Comparison of ENCODE assay signal across 22 cellular contexts in genomic region chr21:16570196-16570595, GRCh38.
DNase-seq lines count a peak whose midpoint lies in the region; ATAC-seq and TF ChIP-seq lines count a peak whose summit lies in the region.
"Had no signal": no experiment of that assay in that cellular context is flagged by ENCODE, and none has a peak within 500 bp of the region (broad histone marks: within the 10 kb centered on the region; RNA-seq: fewer than 3 reads in every experiment).

No MANE protein-coding gene starts in this region.

- DNase-seq in HFFc6 (no peak), astrocyte of the spinal cord (ENCODE audit: low read depth, low spot score) (peak; percentile 36), thoracic aorta (ENCODE audit: low spot score) (no peak), endodermal cell (no peak), amniotic stem cell (lab: John Stamatoyannopoulos, UW) (no peak), NCI-H1436 (lab: John Stamatoyannopoulos, UW) (no peak)
- DNase-seq: activated CD4-positive, alpha-beta memory T cell treated with anti-CD3 and anti-CD28 coated beads for 36 hours; activated T-cell treated with anti-CD3 and anti-CD28 coated beads, Interleukin-2, amount 50 U/mL, for 4 hours; kidney; NCI-H1105 treated with DMSO at 0.1 percent for 48 hours; NCI-H774; right cardiac atrium; SW 1271 had no signal

- H3K36me3 Mint-ChIP-seq in HFFc6 (ENCODE audit: low read depth): no peaks in the 10 kb centered on the region; the same call in 1 of the 2 replicates
- H3K36me3 Mint-ChIP-seq in endodermal cell (ENCODE audit: low read depth): no peaks in the 10 kb centered on the region
- H3K36me3 Mint-ChIP-seq: activated CD4-positive, alpha-beta memory T cell treated with anti-CD3 and anti-CD28 coated beads for 36 hours; activated naive CD8-positive, alpha-beta T cell; memory B cell had no signal

- peak overlapping the region; percentile 80 for H3K27ac Mint-ChIP-seq in HFFc6
- no peak overlapping the region for H3K27ac Mint-ChIP-seq in endodermal cell
- H3K27ac Mint-ChIP-seq: activated CD4-positive, alpha-beta memory T cell treated with anti-CD3 and anti-CD28 coated beads for 36 hours; activated naive CD8-positive, alpha-beta T cell; memory B cell had no signal

- no peak for ATAC-seq in thoracic aorta (ENCODE audit: insufficient number of reproducible peaks, low FRiP score, low read depth)
- ATAC-seq: activated T-cell treated with anti-CD3 and anti-CD28 coated beads, Interleukin-2, amount 50 U/mL, for 4 hours; Panc1; right cardiac atrium had no signal

- in situ Hi-C loops in astrocyte of the spinal cord (cut with HindIII; ENCODE audit: low sequenced_read_pairs): no loop called here

- H3K36me3 ChIP-seq in mesodermal cell (ENCODE audit: control insufficient read depth, insufficient read depth, low read length) (no peaks in the 10 kb centered on the region), thoracic aorta (no peaks in the 10 kb centered on the region), endodermal cell (ENCODE audit: control insufficient read depth, insufficient read depth, low read length) (no peaks in the 10 kb centered on the region)
- H3K36me3 ChIP-seq: cardiac muscle cell, esophagus muscularis mucosa had no signal

- H3K4me1 Mint-ChIP-seq in HFFc6 (ENCODE audit: low read depth): peaks cover 81% of the 10 kb centered on the region
- H3K4me1 Mint-ChIP-seq in endodermal cell: peaks cover 3% of the 10 kb centered on the region
- H3K4me1 Mint-ChIP-seq: memory B cell had no signal

- H3K27me3 ChIP-seq in thoracic aorta (replicated peaks; ENCODE audit: insufficient read depth) (no peaks in the 10 kb centered on the region), endodermal cell (ENCODE audit: control insufficient read depth, insufficient read depth, low read length, poor library complexity, severe bottlenecking) (no peaks in the 10 kb centered on the region)
- H3K27me3 ChIP-seq: cardiac muscle cell, esophagus muscularis mucosa had no signal

- no peak overlapping the region for H3K9ac ChIP-seq in endodermal cell (ENCODE audit: extremely low read depth, low read length, poor library complexity, severe bottlenecking)
- H3K9ac ChIP-seq: KMS-11 had no signal

- H3K4me3 Mint-ChIP-seq in HFFc6 (peak overlapping the region; percentile 83), endodermal cell (no peak overlapping the region)
- H3K4me3 Mint-ChIP-seq: activated CD4-positive, alpha-beta memory T cell treated with anti-CD3 and anti-CD28 coated beads for 36 hours; activated naive CD8-positive, alpha-beta T cell; activated T-cell treated with anti-CD3 and anti-CD28 coated beads, Interleukin-2, amount 50 U/mL, for 4 hours; memory B cell; neural crest cell had no signal

- no peak overlapping the region for H3K4me3 ChIP-seq in astrocyte of the spinal cord (ENCODE audit: low read depth, low read length)
- no peak overlapping the region for H3K4me3 ChIP-seq in mesodermal cell (ENCODE audit: extremely low read depth, insufficient read depth, low read length, poor library complexity, severe bottlenecking)
- H3K4me3 ChIP-seq in thoracic aorta: peak overlapping the region; percentile 18
- no peak overlapping the region for H3K4me3 ChIP-seq in endodermal cell (ENCODE audit: low read length)
- H3K4me3 ChIP-seq: cardiac muscle cell, esophagus muscularis mucosa had no signal

- no CpG with 5 or more reads among the region's 5 CpGs for WGBS in mesodermal cell (ENCODE audit: insufficient coverage in 2 of 2), 2 experiments
- WGBS in endodermal cell (ENCODE audit: insufficient coverage in 1 of 2, insufficient read length in 1 of 2), 2 experiments: 98 to 100% methylated on average over 1 to 3 of the region's 5 CpGs

- H3K9me3 Mint-ChIP-seq in HFFc6 (no peaks in the 10 kb centered on the region), endodermal cell (no peaks in the 10 kb centered on the region)
- H3K9me3 Mint-ChIP-seq: activated CD4-positive, alpha-beta memory T cell treated with anti-CD3 and anti-CD28 coated beads for 36 hours had no signal

- no peaks in the 10 kb centered on the region for H3K27me3 Mint-ChIP-seq in HFFc6 (ENCODE audit: insufficient read depth)
- H3K27me3 Mint-ChIP-seq in endodermal cell (ENCODE audit: insufficient read depth): no peaks in the 10 kb centered on the region
- H3K27me3 Mint-ChIP-seq: activated CD4-positive, alpha-beta memory T cell treated with anti-CD3 and anti-CD28 coated beads for 36 hours; activated naive CD8-positive, alpha-beta T cell; memory B cell had no signal

- TF ChIP-seq CTCF in HFFc6 (IDR thresholded peaks at IDR 0.05): no peak
- TF ChIP-seq CTCF in astrocyte of the spinal cord (IDR thresholded peaks at IDR 0.05; ENCODE audit: low read depth, low read length): no peak
- TF ChIP-seq CTCF in thoracic aorta (IDR thresholded peaks at IDR 0.05): no peak
- TF ChIP-seq CTCF in endodermal cell (conservative IDR thresholded peaks at IDR 0.05): no peak

- H3K27ac ChIP-seq in mesodermal cell (ENCODE audit: low read depth, low read length, severe bottlenecking): peak overlapping the region; percentile 42
- H3K27ac ChIP-seq in thoracic aorta: no peak overlapping the region
- no peak overlapping the region for H3K27ac ChIP-seq in endodermal cell (ENCODE audit: low read depth, low read length)
- H3K27ac ChIP-seq: cardiac muscle cell, esophagus muscularis mucosa, KMS-11, VCaP had no signal

- H3K4me1 ChIP-seq in mesodermal cell (ENCODE audit: control insufficient read depth, insufficient read depth, low read length, poor library complexity, severe bottlenecking): peaks cover 22% of the 10 kb centered on the region
- peaks cover 0 to 24% of the 10 kb centered on the region in 2 donors for H3K4me1 ChIP-seq in thoracic aorta (ENCODE audit: control insufficient read depth in 1 of 2, low read depth in 2 of 2)
- no peaks in the 10 kb centered on the region for H3K4me1 ChIP-seq in endodermal cell (ENCODE audit: control insufficient read depth, insufficient read depth, low read length)

- H3K9me3 ChIP-seq in mesodermal cell (ENCODE audit: control insufficient read depth, low read length) (no peaks in the 10 kb centered on the region), thoracic aorta (no peaks in the 10 kb centered on the region), endodermal cell (ENCODE audit: control insufficient read depth, low read length) (no peaks in the 10 kb centered on the region)
- H3K9me3 ChIP-seq: esophagus muscularis mucosa had no signal
